In genomic region chr7:137625197-137625596, GRCh38 we compare ENCODE assay signal across 26 cellular contexts.
DNase-seq lines count a peak whose midpoint lies in the region; ATAC-seq, FAIRE-seq and TF ChIP-seq lines count a peak whose summit lies in the region.
"Had no signal": no experiment of that assay in that cellular context is flagged by ENCODE, and none has a peak within 500 bp of the region (broad histone marks: within the 10 kb centered on the region; RNA-seq: fewer than 3 reads in every experiment).

No MANE protein-coding gene starts in this region.

- no peak overlapping the region for H2AFZ ChIP-seq in H9 (ENCODE audit: low read length)
- no peak overlapping the region for H2AFZ ChIP-seq in OCI-LY7 (ENCODE audit: low read length)

- H3K9me2 ChIP-seq in OCI-LY7 (ENCODE audit: insufficient read depth, low read length), result no peaks in the 10 kb centered on the region

- H2BK12ac ChIP-seq in H9 (ENCODE audit: insufficient read length, low read depth, low read length), result no peak overlapping the region

- H3K27me3 ChIP-seq in BE2C (no peaks in the 10 kb centered on the region), H9 (ENCODE audit: insufficient read depth, low read length) (no peaks in the 10 kb centered on the region)
- H3K27me3 ChIP-seq: ovary had no signal

- H3K4me1 ChIP-seq in BE2C (peaks cover 9% of the 10 kb centered on the region), H9 (ENCODE audit: insufficient read depth, low read length) (no peaks in the 10 kb centered on the region), OCI-LY7 (ENCODE audit: insufficient read depth, low read length, poor library complexity, severe bottlenecking) (no peaks in the 10 kb centered on the region)
- H3K4me1 ChIP-seq: right lobe of liver had no signal

- H2BK5ac ChIP-seq in H9 (ENCODE audit: insufficient read length, low read length), result no peak overlapping the region

- FAIRE-seq in urothelium cell line (lab: Jason Lieb, UNC), result no peak

- H3K79me1 ChIP-seq in H9 (ENCODE audit: insufficient read depth, low read depth, low read length, poor library complexity, severe bottlenecking), result no peaks in the 10 kb centered on the region

- H3K9me3 ChIP-seq in BE2C, result no peaks in the 10 kb centered on the region
- no peaks in the 10 kb centered on the region for H3K9me3 ChIP-seq in H9 (ENCODE audit: control insufficient read depth, low read depth, low read length)
- H3K9me3 ChIP-seq in OCI-LY7 (ENCODE audit: low read length), result no peaks in the 10 kb centered on the region
- H3K9me3 ChIP-seq: ovary, right lobe of liver, thoracic aorta had no signal

- no peak overlapping the region for H3K4ac ChIP-seq in H9 (ENCODE audit: low read depth, low read length)

- H3K9ac ChIP-seq in H9 (ENCODE audit: extremely low read depth, insufficient read length, low read length), result no peak overlapping the region

- DNase-seq in BE2C (peak; percentile 16), H9 (no peak), RPMI7951 (ENCODE audit: low read depth) (peak; percentile 22), fibroblast of mammary gland (ENCODE audit: low read depth) (peak; percentile 45), OCI-LY7 (ENCODE audit: low spot score) (no peak), urothelium cell line (ENCODE audit: low spot score) (no peak), HT-29 (ENCODE audit: low spot score) (no peak)
- DNase-seq: activated CD8-positive, alpha-beta T cell treated with anti-CD3 and anti-CD28 coated beads for 36 hours; activated naive CD4-positive, alpha-beta T cell treated with anti-CD3 and anti-CD28 coated beads for 36 hours; activated T-cell treated with anti-CD3 and anti-CD28 coated beads, Interleukin-2, amount 50 U/mL, for 1 hour; aorta; CD8-positive, alpha-beta memory T cell; effector CD8-positive, alpha-beta T cell; islet precursor cell; mammary epithelial cell; MM.1S; naive thymus-derived CD8-positive, alpha-beta T cell; NCI-H187; NCI-H446 treated with DMSO at 0.1 percent for 48 hours; ovary; right lobe of liver; SHP77; WERI-Rb-1 had no signal

- H3K4me2 ChIP-seq in H9 (ENCODE audit: insufficient read depth, insufficient read length, low read length) (no peak overlapping the region), OCI-LY7 (ENCODE audit: low read length) (no peak overlapping the region)

- H3K23ac ChIP-seq in H9 (ENCODE audit: insufficient read length, low read depth, low read length), result no peak overlapping the region

- H3T11ph ChIP-seq in H9 (ENCODE audit: low read length), result no peak overlapping the region

- TF ChIP-seq CTCF in BE2C (IDR thresholded peaks at IDR 0.05; ENCODE audit: low read depth, low read length) (peak; percentile 13; the same call in 1 of the 2 replicates), H9 (conservative IDR thresholded peaks at IDR 0.05) (peak; percentile 37; the same call in 1 of the 3 replicates), fibroblast of mammary gland (conservative IDR thresholded peaks at IDR 0.05; ENCODE audit: control insufficient read depth, insufficient read depth, low read depth, low read length) (peak; percentile 7), OCI-LY7 (conservative IDR thresholded peaks at IDR 0.05; ENCODE audit: low read length) (no peak)

- H4K5ac ChIP-seq in H9 (ENCODE audit: insufficient read length, low read depth, low read length), result no peak overlapping the region

- H3K79me2 ChIP-seq in H9 (ENCODE audit: insufficient read depth, low read length) (no peaks in the 10 kb centered on the region), OCI-LY7 (ENCODE audit: insufficient read depth, low read depth, low read length) (no peaks in the 10 kb centered on the region)

- intact Hi-C loops in OCI-LY7 (cut with micrococcal nuclease; ENCODE audit: unreplicated experiment), result no loop called here

- no peaks in the 10 kb centered on the region for H3K36me3 ChIP-seq in BE2C
- H3K36me3 ChIP-seq in OCI-LY7 (ENCODE audit: insufficient read depth, low read length), result no peaks in the 10 kb centered on the region
- H3K36me3 ChIP-seq: ovary, right lobe of liver, thoracic aorta, WERI-Rb-1 had no signal

- no CpG with 5 or more reads among the region's 7 CpGs for WGBS in H9 (ENCODE audit: extremely low coverage, insufficient read length, low lambda C conversion rate)

- H3K27ac ChIP-seq in H9 (ENCODE audit: insufficient read length, low read depth, low read length) (no peak overlapping the region), OCI-LY7 (ENCODE audit: low read depth, low read length, poor library complexity, severe bottlenecking) (no peak overlapping the region)
- H3K27ac ChIP-seq: ovary, right lobe of liver, thoracic aorta, WERI-Rb-1 had no signal

- H3K9me3 Mint-ChIP-seq in H9, result peaks cover 3 to 4% of the 10 kb centered on the region in 2 experiments; a peak in 2 of 5 replicates
- H3K9me3 Mint-ChIP-seq: activated CD8-positive, alpha-beta T cell treated with anti-CD3 and anti-CD28 coated beads for 36 hours; activated naive CD4-positive, alpha-beta T cell treated with anti-CD3 and anti-CD28 coated beads for 36 hours; CD8-positive, alpha-beta memory T cell; naive thymus-derived CD8-positive, alpha-beta T cell; stimulated activated memory B cell treated with anti-CD40 and anti-IgM and Interleukin-4, amounts not matched to agents 10 μg/mL and 1 μg/mL and 100 μg/mL, for 72 hours had no signal

- no peak overlapping the region for H3K18ac ChIP-seq in H9 (ENCODE audit: insufficient read length, low read depth, low read length)

- no peak overlapping the region for H4K8ac ChIP-seq in H9 (replicated peaks; ENCODE audit: insufficient read length, low read depth, low read length)

- no peak overlapping the region for H3K56ac ChIP-seq in H9 (ENCODE audit: insufficient read length, low read depth, low read length)

- H3K4me3 Mint-ChIP-seq in H9, result no peak overlapping the region
- H3K4me3 Mint-ChIP-seq: activated CD8-positive, alpha-beta T cell treated with anti-CD3 and anti-CD28 coated beads for 36 hours; activated naive CD4-positive, alpha-beta T cell treated with anti-CD3 and anti-CD28 coated beads for 36 hours; CD8-positive, alpha-beta memory T cell; naive thymus-derived CD8-positive, alpha-beta T cell; stimulated activated memory B cell treated with anti-CD40 and anti-IgM and Interleukin-4, amounts not matched to agents 10 μg/mL and 1 μg/mL and 100 μg/mL, for 72 hours had no signal

- no peak overlapping the region for H2BK120ac ChIP-seq in H9 (ENCODE audit: low read depth, low read length, poor library complexity, severe bottlenecking)

- CTCF ChIA-PET in OCI-LY7 (lab: Charles Lee; ENCODE audit: unreplicated experiment), result no interaction called here

- H3K27ac Mint-ChIP-seq in H9, result no peak overlapping the region
- H3K27ac Mint-ChIP-seq: activated CD8-positive, alpha-beta T cell treated with anti-CD3 and anti-CD28 coated beads for 36 hours; activated naive CD4-positive, alpha-beta T cell treated with anti-CD3 and anti-CD28 coated beads for 36 hours; CD8-positive, alpha-beta memory T cell; naive thymus-derived CD8-positive, alpha-beta T cell; stimulated activated memory B cell treated with anti-CD40 and anti-IgM and Interleukin-4, amounts not matched to agents 10 μg/mL and 1 μg/mL and 100 μg/mL, for 72 hours had no signal

- no peak overlapping the region for H2AK5ac ChIP-seq in H9 (ENCODE audit: insufficient read length, low read length)

- no peak overlapping the region for H4K91ac ChIP-seq in H9 (ENCODE audit: insufficient read length, low read depth, low read length)

- H3K27me3 Mint-ChIP-seq in H9 (ENCODE audit: low read depth), result no peaks in the 10 kb centered on the region

- no peaks in the 10 kb centered on the region for H3K23me2 ChIP-seq in H9 (ENCODE audit: insufficient read length, low read depth, low read length, poor library complexity, severe bottlenecking)

- BruUV-seq in OCI-LY7 (replicated peaks; lab: Mats Ljungman, UMichigan), result no TSS peak

- no peak overlapping the region for H3K14ac ChIP-seq in H9 (ENCODE audit: insufficient read depth, low read length)

- H3K4me3 ChIP-seq in BE2C (ENCODE audit: low read depth, low read length) (no peak overlapping the region), fibroblast of mammary gland (ENCODE audit: control insufficient read depth, low read depth, low read length) (no peak overlapping the region), OCI-LY7 (ENCODE audit: low read depth, low read length, poor library complexity, severe bottlenecking) (no peak overlapping the region)
- H3K4me3 ChIP-seq: ovary, right lobe of liver, thoracic aorta had no signal

- H3K36me3 Mint-ChIP-seq in H9 (ENCODE audit: insufficient read depth in 1 of 3, low read depth in 3 of 3), result peaks cover 0 to 4% (median 3%) of the 10 kb centered on the region in 3 experiments; a peak in 4 of 7 replicates
- H3K36me3 Mint-ChIP-seq: CD8-positive, alpha-beta memory T cell; naive thymus-derived CD8-positive, alpha-beta T cell; stimulated activated memory B cell treated with anti-CD40 and anti-IgM and Interleukin-4, amounts not matched to agents 10 μg/mL and 1 μg/mL and 100 μg/mL, for 72 hours had no signal

- no peak overlapping the region for H2BK20ac ChIP-seq in H9 (ENCODE audit: low read depth, low read length, poor library complexity, severe bottlenecking)

- no peaks in the 10 kb centered on the region for H4K20me1 ChIP-seq in H9 (ENCODE audit: control insufficient read depth, insufficient read depth, insufficient read length)
- H4K20me1 ChIP-seq in OCI-LY7 (ENCODE audit: insufficient read depth, low read length), result no peaks in the 10 kb centered on the region

- H3K4me1 Mint-ChIP-seq in H9, result 0 out of 4 replicates have a peak, but pooled peaks cover 3 to 4% of the 10 kb centered on the region in 2 experiments
- H3K4me1 Mint-ChIP-seq: stimulated activated memory B cell treated with anti-CD40 and anti-IgM and Interleukin-4, amounts not matched to agents 10 μg/mL and 1 μg/mL and 100 μg/mL, for 72 hours had no signal

- no peak overlapping the region for H2BK15ac ChIP-seq in H9 (ENCODE audit: low read depth, low read length)

- ATAC-seq in HG03135 (IDR thresholded peaks at IDR 0.05; ENCODE audit: unreplicated experiment), result no peak
- ATAC-seq: activated CD8-positive, alpha-beta T cell treated with anti-CD3 and anti-CD28 coated beads for 36 hours; naive thymus-derived CD8-positive, alpha-beta T cell; right lobe of liver; stimulated activated memory B cell treated with anti-CD40 and anti-IgM and Interleukin-4, amounts not matched to agents 10 μg/mL and 1 μg/mL and 100 μg/mL, for 72 hours had no signal

- POLR2A ChIA-PET in OCI-LY7 (lab: Charles Lee), result no interaction called here

Comparison
In these comparisons a context has a peak if more than half of its experiments do, and no peak if none do; other contexts are left out.
1. DNase-seq: peak in BE2C (single experiment), RPMI7951 (single experiment) and fibroblast of mammary gland (single experiment); none in H9 (single experiment), OCI-LY7 (single experiment), urothelium cell line (single experiment) and HT-29 (single experiment).